21 cellular contexts compared by ENCODE assay signal in the genomic region with DNA sequence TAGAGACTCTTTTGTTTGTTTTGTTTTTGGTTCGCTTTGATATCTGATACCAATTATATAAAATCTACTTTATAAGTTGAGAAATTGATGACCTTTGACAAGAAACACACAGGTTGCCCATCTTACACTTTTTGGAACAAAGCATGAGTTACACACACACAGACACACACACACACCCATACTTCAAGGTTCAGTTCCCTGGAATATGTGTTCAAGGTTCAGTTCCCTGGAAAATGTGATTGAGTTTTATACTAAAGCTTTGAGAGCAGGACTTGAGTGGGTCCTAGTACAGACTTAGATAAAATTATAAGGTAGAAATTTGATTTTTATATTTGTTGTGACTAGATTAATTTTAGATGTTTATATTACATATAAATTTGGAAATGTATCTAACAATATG.
DNase-seq lines count a peak whose midpoint lies in the region; ATAC-seq, FAIRE-seq and TF ChIP-seq lines count a peak whose summit lies in the region.
"Had no signal": no experiment of that assay in that cellular context is flagged by ENCODE, and none has a peak within 500 bp of the region (broad histone marks: within the 10 kb centered on the region; RNA-seq: fewer than 3 reads in every experiment).

No MANE protein-coding gene starts in this region.

- H3K4me1 ChIP-seq in kidney (ENCODE audit: control insufficient read depth in 1 of 2, insufficient read depth in 1 of 2, low read depth in 1 of 2, low read length in 2 of 2) (no peaks in the 10 kb centered on the region), small intestine (ENCODE audit: control insufficient read depth in 2 of 2, insufficient read depth in 1 of 2, low read depth in 1 of 2, low read length in 1 of 2) (peaks cover 0 to 17% of the 10 kb centered on the region in 2 donors)
- H3K4me1 ChIP-seq: HAP-1 had no signal

- H3K27ac ChIP-seq in kidney (ENCODE audit: low read depth in 2 of 2, low read length in 2 of 2) (no peak overlapping the region), small intestine (ENCODE audit: low read depth in 1 of 2, low read length in 1 of 2) (no peak overlapping the region)
- H3K27ac ChIP-seq: BLaER1, C4-2B had no signal

- H3K36me3 ChIP-seq in kidney (ENCODE audit: control insufficient read depth in 1 of 2, insufficient read depth in 2 of 2, low read length in 2 of 2) (no peaks in the 10 kb centered on the region), small intestine (ENCODE audit: control insufficient read depth in 2 of 2, insufficient read depth in 2 of 2, low read length in 2 of 2) (no peaks in the 10 kb centered on the region)
- H3K36me3 ChIP-seq: BLaER1, HAP-1 had no signal

- no peaks in the 10 kb centered on the region for H3K27me3 ChIP-seq in small intestine (ENCODE audit: control insufficient read depth in 2 of 2, insufficient read depth in 2 of 2, low read length in 2 of 2)
- H3K27me3 ChIP-seq: BLaER1 had no signal

- H3K9me3 Mint-ChIP-seq in WTC11: no peaks in the 10 kb centered on the region
- H3K9me3 Mint-ChIP-seq: CD4-positive, CD25-positive, alpha-beta regulatory T cell; CD8-positive, alpha-beta T cell; HFFc6 had no signal

- no peak overlapping the region for H3K9ac ChIP-seq in kidney (ENCODE audit: low read length in 2 of 2)
- H3K9ac ChIP-seq: BLaER1 had no signal

- no peak for TF ChIP-seq CTCF in kidney (IDR thresholded peaks at IDR 0.05; ENCODE audit: borderline replicate concordance, extremely low read depth, insufficient read depth)
- TF ChIP-seq CTCF in WTC11 (IDR thresholded peaks at IDR 0.05): no peak

- no peaks in the 10 kb centered on the region for H3K36me3 Mint-ChIP-seq in WTC11
- H3K36me3 Mint-ChIP-seq: CD4-positive, CD25-positive, alpha-beta regulatory T cell; CD8-positive, alpha-beta T cell had no signal

- H3K27me3 Mint-ChIP-seq in WTC11 (ENCODE audit: low read depth): no peaks in the 10 kb centered on the region
- H3K27me3 Mint-ChIP-seq: CD4-positive, CD25-positive, alpha-beta regulatory T cell had no signal

- H3K4me3 ChIP-seq in kidney (ENCODE audit: low read length in 2 of 2) (no peak overlapping the region), small intestine (ENCODE audit: low read depth in 1 of 2, low read length in 2 of 2) (no peak overlapping the region)
- H3K4me3 ChIP-seq: BLaER1, HAP-1 had no signal

- intact Hi-C loops in kidney (cut with DNase I): no loop called here

- H3K4me3 Mint-ChIP-seq in WTC11: no peak overlapping the region
- H3K4me3 Mint-ChIP-seq: B cell; CD4-positive, CD25-positive, alpha-beta regulatory T cell; CD8-positive, alpha-beta T cell; HFFc6 had no signal

- CTCF ChIA-PET in WTC11 (lab: Charles Lee): interaction anchor here (1.5 kb wide), 1 partner anchor 240 kb away, joined by 3 read pairs; no protein-coding TSS in a partner anchor

- 22 to 63% (median 37%) methylated on average over 1 of the region's 1 CpG for WGBS in small intestine, 3 donors

- H3K9me3 ChIP-seq in kidney (ENCODE audit: control insufficient read depth in 1 of 2, low read length in 2 of 2): no peaks in the 10 kb centered on the region
- no peaks in the 10 kb centered on the region for H3K9me3 ChIP-seq in small intestine (ENCODE audit: control insufficient read depth, low read depth)
- H3K9me3 ChIP-seq: BLaER1, Caco-2, HAP-1 had no signal

- H3K27ac Mint-ChIP-seq in WTC11: no peak overlapping the region
- H3K27ac Mint-ChIP-seq: B cell; CD4-positive, CD25-positive, alpha-beta regulatory T cell; CD8-positive, alpha-beta T cell; HFFc6 had no signal

- ATAC-seq in left lobe of liver: peak; percentile 29
- no peak for ATAC-seq in WTC11
- ATAC-seq: CD8-positive, alpha-beta T cell had no signal

- H3K4me1 Mint-ChIP-seq in WTC11: peaks cover 8% of the 10 kb centered on the region
- H3K4me1 Mint-ChIP-seq: CD4-positive, CD25-positive, alpha-beta regulatory T cell had no signal

- FAIRE-seq in kidney (lab: Jason Lieb, UNC) (peak; percentile 54), small intestine (lab: Jason Lieb, UNC) (peak; percentile 53)
- FAIRE-seq: G401.6, GM12892, GM19239, H54 had no signal

- POLR2A ChIA-PET in WTC11 (lab: Charles Lee): no interaction called here

- no peak for DNase-seq in kidney
- DNase-seq in left lobe of liver (ENCODE audit: low spot score): no peak
- DNase-seq in small intestine: peak; percentile 90
- no peak for DNase-seq in WTC11 (ENCODE audit: low spot score)
- no peak for DNase-seq in AML-193 (lab: John Stamatoyannopoulos, UW)
- DNase-seq in NAMALWA (ENCODE audit: low spot score): no peak
- DNase-seq: Caco-2; CD4-positive, CD25-positive, alpha-beta regulatory T cell; CD8-positive, alpha-beta T cell; DMS153; DND-41; GOT3; HFFc6 had no signal

TF ChIP-seq in WTC11, 78 proteins besides CTCF, POLR2A, EP300 and RAD21:
- TF ChIP-seq, protein P1, sequence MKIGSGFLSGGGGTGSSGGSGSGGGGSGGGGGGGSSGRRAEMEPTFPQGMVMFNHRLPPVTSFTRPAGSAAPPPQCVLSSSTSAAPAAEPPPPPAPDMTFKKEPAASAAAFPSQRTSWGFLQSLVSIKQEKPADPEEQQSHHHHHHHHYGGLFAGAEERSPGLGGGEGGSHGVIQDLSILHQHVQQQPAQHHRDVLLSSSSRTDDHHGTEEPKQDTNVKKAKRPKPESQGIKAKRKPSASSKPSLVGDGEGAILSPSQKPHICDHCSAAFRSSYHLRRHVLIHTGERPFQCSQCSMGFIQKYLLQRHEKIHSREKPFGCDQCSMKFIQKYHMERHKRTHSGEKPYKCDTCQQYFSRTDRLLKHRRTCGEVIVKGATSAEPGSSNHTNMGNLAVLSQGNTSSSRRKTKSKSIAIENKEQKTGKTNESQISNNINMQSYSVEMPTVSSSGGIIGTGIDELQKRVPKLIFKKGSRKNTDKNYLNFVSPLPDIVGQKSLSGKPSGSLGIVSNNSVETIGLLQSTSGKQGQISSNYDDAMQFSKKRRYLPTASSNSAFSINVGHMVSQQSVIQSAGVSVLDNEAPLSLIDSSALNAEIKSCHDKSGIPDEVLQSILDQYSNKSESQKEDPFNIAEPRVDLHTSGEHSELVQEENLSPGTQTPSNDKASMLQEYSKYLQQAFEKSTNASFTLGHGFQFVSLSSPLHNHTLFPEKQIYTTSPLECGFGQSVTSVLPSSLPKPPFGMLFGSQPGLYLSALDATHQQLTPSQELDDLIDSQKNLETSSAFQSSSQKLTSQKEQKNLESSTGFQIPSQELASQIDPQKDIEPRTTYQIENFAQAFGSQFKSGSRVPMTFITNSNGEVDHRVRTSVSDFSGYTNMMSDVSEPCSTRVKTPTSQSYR (CRISPR knock-in tag; IDR thresholded peaks at IDR 0.05): no peak
- TF ChIP-seq ZNF263 (CRISPR knock-in tag; IDR thresholded peaks at IDR 0.05; ENCODE audit: low read depth) (no peak), GTF2I (CRISPR knock-in tag; conservative IDR thresholded peaks at IDR 0.05) (no peak), IRF2 (CRISPR knock-in tag; IDR thresholded peaks at IDR 0.05; ENCODE audit: borderline replicate concordance, low read depth) (no peak), ELF4 (CRISPR knock-in tag; IDR thresholded peaks at IDR 0.05; ENCODE audit: low read depth) (no peak), IRF1 (CRISPR knock-in tag; IDR thresholded peaks at IDR 0.05) (no peak)
- TF ChIP-seq, protein P2, sequence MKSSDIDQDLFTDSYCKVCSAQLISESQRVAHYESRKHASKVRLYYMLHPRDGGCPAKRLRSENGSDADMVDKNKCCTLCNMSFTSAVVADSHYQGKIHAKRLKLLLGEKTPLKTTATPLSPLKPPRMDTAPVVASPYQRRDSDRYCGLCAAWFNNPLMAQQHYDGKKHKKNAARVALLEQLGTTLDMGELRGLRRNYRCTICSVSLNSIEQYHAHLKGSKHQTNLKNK (CRISPR knock-in tag; IDR thresholded peaks at IDR 0.05): no peak
- TF ChIP-seq, protein P3, sequence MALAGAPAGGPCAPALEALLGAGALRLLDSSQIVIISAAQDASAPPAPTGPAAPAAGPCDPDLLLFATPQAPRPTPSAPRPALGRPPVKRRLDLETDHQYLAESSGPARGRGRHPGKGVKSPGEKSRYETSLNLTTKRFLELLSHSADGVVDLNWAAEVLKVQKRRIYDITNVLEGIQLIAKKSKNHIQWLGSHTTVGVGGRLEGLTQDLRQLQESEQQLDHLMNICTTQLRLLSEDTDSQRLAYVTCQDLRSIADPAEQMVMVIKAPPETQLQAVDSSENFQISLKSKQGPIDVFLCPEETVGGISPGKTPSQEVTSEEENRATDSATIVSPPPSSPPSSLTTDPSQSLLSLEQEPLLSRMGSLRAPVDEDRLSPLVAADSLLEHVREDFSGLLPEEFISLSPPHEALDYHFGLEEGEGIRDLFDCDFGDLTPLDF (CRISPR knock-in tag; IDR thresholded peaks at IDR 0.05): no peak
